Comparison of ENCODE assay signal across 8 cellular contexts in the genomic region with DNA sequence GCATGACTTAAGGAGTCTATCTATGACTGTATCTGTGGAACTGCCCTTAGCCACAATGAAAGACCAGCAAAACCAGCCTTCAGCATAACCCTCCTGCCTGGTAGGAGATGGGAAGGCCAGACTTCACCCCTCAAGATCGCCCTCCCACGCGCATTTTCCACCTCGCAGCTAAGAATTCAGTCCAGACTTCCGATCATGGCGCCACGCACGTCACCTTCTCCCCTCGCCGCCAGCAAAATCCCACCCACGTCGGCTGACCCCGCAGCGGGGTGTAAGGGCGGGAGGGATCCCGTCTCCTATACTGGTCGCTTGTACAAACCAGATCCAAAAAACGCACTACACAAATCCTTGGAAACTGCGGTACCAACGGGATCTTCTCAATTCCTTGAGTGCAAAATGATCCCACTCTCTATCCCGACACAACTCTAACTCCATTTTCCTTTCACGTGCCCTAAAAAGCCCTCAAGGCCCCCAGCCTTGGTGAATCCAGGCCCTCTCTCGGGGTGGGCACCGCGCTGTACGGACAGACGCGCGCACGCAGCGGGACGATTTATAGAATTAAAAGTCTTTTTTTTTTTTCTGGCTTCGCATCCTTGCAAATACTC. TPM values are rescaled to one million over a fixed set of nuclear protein-coding genes. Genes with fewer than 3 reads are reported as not detected.
DNase-seq lines count a peak whose midpoint lies in the region; ATAC-seq and TF ChIP-seq lines count a peak whose summit lies in the region.

No MANE protein-coding gene starts in this region.

- no peaks in the 10 kb centered on the region for H3K27me3 Mint-ChIP-seq in WTC11 (ENCODE audit: low read depth)

- POLR2A ChIA-PET in WTC11 (lab: Charles Lee): interaction anchor here (1.0 kb wide), 1 partner anchor 23 kb away, joined by 3 read pairs; no protein-coding TSS in a partner anchor

- TF ChIP-seq CTCF in WTC11 (IDR thresholded peaks at IDR 0.05): no peak
- no peak for TF ChIP-seq CTCF in kidney epithelial cell (IDR thresholded peaks at IDR 0.05; ENCODE audit: insufficient read depth, low read length, poor library complexity, severe bottlenecking)
- TF ChIP-seq CTCF in spleen (IDR thresholded peaks at IDR 0.05 in 8 of 11, conservative IDR thresholded peaks at IDR 0.05 in 3 of 11): no peak

- H3K4me1 Mint-ChIP-seq in WTC11: peaks cover 36% of the 10 kb centered on the region

- H3K4me3 Mint-ChIP-seq in WTC11: peak overlapping the region; percentile 99

- no peaks in the 10 kb centered on the region for H3K9me3 ChIP-seq in spleen

- DNase-seq in DMS114 treated with DMSO at 0.1 percent for 48 hours (lab: John Stamatoyannopoulos, UW; ENCODE audit: unreplicated experiment): peak; percentile 56
- peak; percentile 69 for DNase-seq in LHCN-M2 (ENCODE audit: low read depth)
- DNase-seq in WTC11 (ENCODE audit: low spot score): peak; percentile 64
- DNase-seq in cerebellum (ENCODE audit: low spot score): peak; percentile 43
- no peak for DNase-seq in kidney epithelial cell (ENCODE audit: low read depth)
- peak; percentile 82 for DNase-seq in spleen

- H3K4me1 ChIP-seq in spleen: peaks cover 16 to 54% (median 42%) of the 10 kb centered on the region in 6 donors

- H3K9me3 Mint-ChIP-seq in WTC11: no peaks in the 10 kb centered on the region

- 0 to 3% (median 1%) methylated on average over 33 of the region's 33 CpGs for WGBS in spleen, 5 donors

- peak overlapping the region; percentile 89 to 95 (median 92) for H3K27ac ChIP-seq in spleen

- no peaks in the 10 kb centered on the region for H3K36me3 Mint-ChIP-seq in WTC11

- no peak for TF ChIP-seq POLR2A in spleen (IDR thresholded peaks at IDR 0.05)

- CTCF ChIA-PET in WTC11 (lab: Charles Lee): interaction anchor here (0.6 kb wide), 1 partner anchor 10 kb away, joined by 4 read pairs; no protein-coding TSS in a partner anchor

- peak overlapping the region; percentile 99 for H3K27ac Mint-ChIP-seq in WTC11

- no peaks in the 10 kb centered on the region for H3K27me3 ChIP-seq in kidney epithelial cell (ENCODE audit: control insufficient read depth, insufficient read depth, low read length)
- H3K27me3 ChIP-seq in spleen (replicated peaks in 1 of 7): no peaks in the 10 kb centered on the region

- ATAC-seq in WTC11 (peak; percentile 2), HG02885 (IDR thresholded peaks at IDR 0.05; ENCODE audit: poor library complexity, unreplicated experiment) (no peak), HG02642 (IDR thresholded peaks at IDR 0.05; ENCODE audit: poor library complexity, unreplicated experiment) (no peak)

- intact Hi-C loops in spleen (cut with DNase I; ENCODE audit: low total_unique reads): no loop called here

- H3K4me3 ChIP-seq in kidney epithelial cell (ENCODE audit: low read depth, low read length) (peak overlapping the region; percentile 81), spleen (peak overlapping the region; percentile 85 to 98 (median 92))

- H3K36me3 ChIP-seq in kidney epithelial cell (ENCODE audit: control insufficient read depth, insufficient read depth, low read length) (no peaks in the 10 kb centered on the region), spleen (no peaks in the 10 kb centered on the region)

TF ChIP-seq in WTC11, 78 proteins besides CTCF, POLR2A, EP300 and RAD21:
- TF ChIP-seq GABPB1 (CRISPR knock-in tag; IDR thresholded peaks at IDR 0.05): no peak
- TF ChIP-seq, protein P1, sequence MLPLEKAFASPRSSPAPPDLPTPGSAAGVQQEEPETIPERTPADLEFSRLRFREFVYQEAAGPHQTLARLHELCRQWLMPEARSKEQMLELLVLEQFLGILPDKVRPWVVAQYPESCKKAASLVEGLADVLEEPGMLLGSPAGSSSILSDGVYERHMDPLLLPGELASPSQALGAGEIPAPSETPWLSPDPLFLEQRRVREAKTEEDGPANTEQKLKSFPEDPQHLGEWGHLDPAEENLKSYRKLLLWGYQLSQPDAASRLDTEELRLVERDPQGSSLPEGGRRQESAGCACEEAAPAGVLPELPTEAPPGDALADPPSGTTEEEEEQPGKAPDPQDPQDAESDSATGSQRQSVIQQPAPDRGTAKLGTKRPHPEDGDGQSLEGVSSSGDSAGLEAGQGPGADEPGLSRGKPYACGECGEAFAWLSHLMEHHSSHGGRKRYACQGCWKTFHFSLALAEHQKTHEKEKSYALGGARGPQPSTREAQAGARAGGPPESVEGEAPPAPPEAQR (CRISPR knock-in tag; IDR thresholded peaks at IDR 0.05): no peak; the same call in 1 of the 2 replicates
- TF ChIP-seq, protein P2, sequence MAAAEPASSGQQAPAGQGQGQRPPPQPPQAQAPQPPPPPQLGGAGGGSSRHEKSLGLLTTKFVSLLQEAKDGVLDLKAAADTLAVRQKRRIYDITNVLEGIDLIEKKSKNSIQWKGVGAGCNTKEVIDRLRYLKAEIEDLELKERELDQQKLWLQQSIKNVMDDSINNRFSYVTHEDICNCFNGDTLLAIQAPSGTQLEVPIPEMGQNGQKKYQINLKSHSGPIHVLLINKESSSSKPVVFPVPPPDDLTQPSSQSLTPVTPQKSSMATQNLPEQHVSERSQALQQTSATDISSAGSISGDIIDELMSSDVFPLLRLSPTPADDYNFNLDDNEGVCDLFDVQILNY (CRISPR knock-in tag; IDR thresholded peaks at IDR 0.05): no peak
- TF ChIP-seq OVOL2 (CRISPR knock-in tag; IDR thresholded peaks at IDR 0.05; ENCODE audit: borderline replicate concordance): no peak
- TF ChIP-seq ZNF396 (CRISPR knock-in tag; IDR thresholded peaks at IDR 0.05; ENCODE audit: borderline replicate concordance): no peak
- TF ChIP-seq, protein P3, sequence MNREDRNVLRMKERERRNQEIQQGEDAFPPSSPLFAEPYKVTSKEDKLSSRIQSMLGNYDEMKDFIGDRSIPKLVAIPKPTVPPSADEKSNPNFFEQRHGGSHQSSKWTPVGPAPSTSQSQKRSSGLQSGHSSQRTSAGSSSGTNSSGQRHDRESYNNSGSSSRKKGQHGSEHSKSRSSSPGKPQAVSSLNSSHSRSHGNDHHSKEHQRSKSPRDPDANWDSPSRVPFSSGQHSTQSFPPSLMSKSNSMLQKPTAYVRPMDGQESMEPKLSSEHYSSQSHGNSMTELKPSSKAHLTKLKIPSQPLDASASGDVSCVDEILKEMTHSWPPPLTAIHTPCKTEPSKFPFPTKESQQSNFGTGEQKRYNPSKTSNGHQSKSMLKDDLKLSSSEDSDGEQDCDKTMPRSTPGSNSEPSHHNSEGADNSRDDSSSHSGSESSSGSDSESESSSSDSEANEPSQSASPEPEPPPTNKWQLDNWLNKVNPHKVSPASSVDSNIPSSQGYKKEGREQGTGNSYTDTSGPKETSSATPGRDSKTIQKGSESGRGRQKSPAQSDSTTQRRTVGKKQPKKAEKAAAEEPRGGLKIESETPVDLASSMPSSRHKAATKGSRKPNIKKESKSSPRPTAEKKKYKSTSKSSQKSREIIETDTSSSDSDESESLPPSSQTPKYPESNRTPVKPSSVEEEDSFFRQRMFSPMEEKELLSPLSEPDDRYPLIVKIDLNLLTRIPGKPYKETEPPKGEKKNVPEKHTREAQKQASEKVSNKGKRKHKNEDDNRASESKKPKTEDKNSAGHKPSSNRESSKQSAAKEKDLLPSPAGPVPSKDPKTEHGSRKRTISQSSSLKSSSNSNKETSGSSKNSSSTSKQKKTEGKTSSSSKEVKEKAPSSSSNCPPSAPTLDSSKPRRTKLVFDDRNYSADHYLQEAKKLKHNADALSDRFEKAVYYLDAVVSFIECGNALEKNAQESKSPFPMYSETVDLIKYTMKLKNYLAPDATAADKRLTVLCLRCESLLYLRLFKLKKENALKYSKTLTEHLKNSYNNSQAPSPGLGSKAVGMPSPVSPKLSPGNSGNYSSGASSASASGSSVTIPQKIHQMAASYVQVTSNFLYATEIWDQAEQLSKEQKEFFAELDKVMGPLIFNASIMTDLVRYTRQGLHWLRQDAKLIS (CRISPR knock-in tag; IDR thresholded peaks at IDR 0.05; ENCODE audit: borderline replicate concordance): 0 out of 2 replicates have a peak, but pooled peaks have one; percentile 52
- TF ChIP-seq ZNF121 (CRISPR knock-in tag; IDR thresholded peaks at IDR 0.05): no peak
- TF ChIP-seq TEAD1 (CRISPR knock-in tag; IDR thresholded peaks at IDR 0.05): no peak; the same call in 1 of the 2 replicates
- TF ChIP-seq, protein P4, sequence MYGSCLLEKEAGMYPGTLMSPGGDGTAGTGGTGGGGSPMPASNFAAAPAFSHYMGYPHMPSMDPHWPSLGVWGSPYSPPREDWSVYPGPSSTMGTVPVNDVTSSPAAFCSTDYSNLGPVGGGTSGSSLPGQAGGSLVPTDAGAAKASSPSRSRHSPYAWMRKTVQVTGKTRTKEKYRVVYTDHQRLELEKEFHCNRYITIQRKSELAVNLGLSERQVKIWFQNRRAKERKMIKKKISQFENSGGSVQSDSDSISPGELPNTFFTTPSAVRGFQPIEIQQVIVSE (CRISPR knock-in tag; IDR thresholded peaks at IDR 0.05; ENCODE audit: borderline replicate concordance): no peak
- TF ChIP-seq, protein P5, sequence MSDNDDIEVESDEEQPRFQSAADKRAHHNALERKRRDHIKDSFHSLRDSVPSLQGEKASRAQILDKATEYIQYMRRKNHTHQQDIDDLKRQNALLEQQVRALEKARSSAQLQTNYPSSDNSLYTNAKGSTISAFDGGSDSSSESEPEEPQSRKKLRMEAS (CRISPR knock-in tag; IDR thresholded peaks at IDR 0.05): 0 out of 2 replicates have a peak, but pooled peaks have one; percentile 2
- TF ChIP-seq, protein P6, sequence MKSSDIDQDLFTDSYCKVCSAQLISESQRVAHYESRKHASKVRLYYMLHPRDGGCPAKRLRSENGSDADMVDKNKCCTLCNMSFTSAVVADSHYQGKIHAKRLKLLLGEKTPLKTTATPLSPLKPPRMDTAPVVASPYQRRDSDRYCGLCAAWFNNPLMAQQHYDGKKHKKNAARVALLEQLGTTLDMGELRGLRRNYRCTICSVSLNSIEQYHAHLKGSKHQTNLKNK (CRISPR knock-in tag; IDR thresholded peaks at IDR 0.05): no peak
- no peak for TF ChIP-seq TEAD4 (CRISPR knock-in tag; IDR thresholded peaks at IDR 0.05)

RNA-seq across cellular contexts. Expression of a gene that starts 1.0 kb away (rescaled TPM):
- total RNA-seq in LHCN-M2 (2014; rRNA removed): 18.9 and 22.7 TPM in 2 replicates
- polyA plus RNA-seq in LHCN-M2 (2012): 12.2 TPM
- total RNA-seq in WTC11 (2021): 18.1 to 22.1 TPM (median 19.8 TPM) in 3 replicates
- total RNA-seq in cerebellum: 68.8 TPM
- 44.8 and 46.3 TPM in 2 replicates for total RNA-seq in kidney epithelial cell
- 10 to 100 TPM; 47.7 to 71.3 (median 53.1) TPM for total RNA-seq in spleen
- 1 to 10 TPM; 3.2 to 6.2 (median 4.4) TPM for polyA plus RNA-seq in spleen
